20 cellular contexts compared by ENCODE assay signal in genomic region chr2:112168422-112169124, GRCh38. TPM values are rescaled to one million over a fixed set of nuclear protein-coding genes. Genes with fewer than 3 reads are reported as not detected.
DNase-seq lines count a peak whose midpoint lies in the region; ATAC-seq, FAIRE-seq and TF ChIP-seq lines count a peak whose summit lies in the region.
"Had no signal": no experiment of that assay in that cellular context is flagged by ENCODE, and none has a peak within 500 bp of the region (broad histone marks: within the 10 kb centered on the region; RNA-seq: fewer than 3 reads in every experiment).

No MANE protein-coding gene starts in this region.

- no peaks in the 10 kb centered on the region for H3K9me3 Mint-ChIP-seq in CD4-positive, CD25-positive, alpha-beta regulatory T cell
- no peaks in the 10 kb centered on the region for H3K9me3 Mint-ChIP-seq in natural killer cell
- H3K9me3 Mint-ChIP-seq in CD8-positive, alpha-beta T cell = no peaks in the 10 kb centered on the region
- H3K9me3 Mint-ChIP-seq: naive thymus-derived CD4-positive, alpha-beta T cell had no signal

- DNase-seq in CD4-positive, CD25-positive, alpha-beta regulatory T cell = no peak
- DNase-seq in LHCN-M2 (ENCODE audit: low read depth) = peak; percentile 68
- peak; percentile 16 for DNase-seq in bronchial epithelial cell (ENCODE audit: low read depth)
- DNase-seq in natural killer cell = no peak
- DNase-seq in dermis blood vessel endothelial cell = no peak
- no peak for DNase-seq in activated CD4-positive, alpha-beta T cell treated with anti-CD3 and anti-CD28 coated beads, Interleukin-2, amount 50 U/mL, for 48 hours
- no peak for DNase-seq in CD8-positive, alpha-beta T cell
- no peak for DNase-seq in RKO (ENCODE audit: low spot score)
- DNase-seq: AML-193; KBM-7; naive thymus-derived CD4-positive, alpha-beta T cell; NCI-H1105 treated with DMSO at 0.1 percent for 48 hours; NCI-H2171 treated with DMSO at 0.1 percent for 48 hours; stimulated activated CD4-positive, alpha-beta T cell treated with anti-CD3 and anti-CD28 coated beads, Interleukin-4, amount 100 ng/mL, for 1 hour; T-helper 1 cell had no signal

- H3K36me3 ChIP-seq in CD4-positive, CD25-positive, alpha-beta regulatory T cell (ENCODE audit: control insufficient read depth, insufficient read depth, low read length) = no peaks in the 10 kb centered on the region
- H3K36me3 ChIP-seq in bronchial epithelial cell (ENCODE audit: control insufficient read depth, insufficient read depth, low read length) = no peaks in the 10 kb centered on the region
- H3K36me3 ChIP-seq in CD8-positive, alpha-beta T cell (ENCODE audit: insufficient read depth, low read length) = no peaks in the 10 kb centered on the region

- peaks cover 6 to 25% (median 12%) of the 10 kb centered on the region in 4 donors for H3K4me1 Mint-ChIP-seq in CD4-positive, CD25-positive, alpha-beta regulatory T cell
- peaks cover 25 to 37% of the 10 kb centered on the region in 2 donors for H3K4me1 Mint-ChIP-seq in natural killer cell
- peaks cover 10% of the 10 kb centered on the region for H3K4me1 Mint-ChIP-seq in CD8-positive, alpha-beta T cell (ENCODE audit: low read depth)

- H3K27me3 Mint-ChIP-seq in CD4-positive, CD25-positive, alpha-beta regulatory T cell = peaks cover 5% of the 10 kb centered on the region
- peaks cover 12 to 13% of the 10 kb centered on the region in 2 donors for H3K27me3 Mint-ChIP-seq in natural killer cell (ENCODE audit: low read depth in 2 of 2)
- no peaks in the 10 kb centered on the region for H3K27me3 Mint-ChIP-seq in CD8-positive, alpha-beta T cell (ENCODE audit: low read depth)
- H3K27me3 Mint-ChIP-seq: naive thymus-derived CD4-positive, alpha-beta T cell had no signal

- ATAC-seq in CD4-positive, CD25-positive, alpha-beta regulatory T cell (ENCODE audit: low read depth in 2 of 2) = no peak
- ATAC-seq in natural killer cell = peak; percentile 21 to 65 (median 47)
- no peak for ATAC-seq in CD8-positive, alpha-beta T cell
- ATAC-seq: naive thymus-derived CD4-positive, alpha-beta T cell had no signal

- intact Hi-C loops in natural killer cell (cut with micrococcal nuclease) = no loop called here
- intact Hi-C loops in CD8-positive, alpha-beta T cell (cut with DNase I, micrococcal nuclease) = loop anchor here in 1 of 2 experiments (5.0 kb wide), 1 partner anchor 46 kb away; no protein-coding TSS in a partner anchor

- CTCF ChIA-PET in CD8-positive, alpha-beta T cell (lab: Charles Lee) = no interaction called here

- H3K4me3 Mint-ChIP-seq in CD4-positive, CD25-positive, alpha-beta regulatory T cell = no peak overlapping the region
- H3K4me3 Mint-ChIP-seq in natural killer cell = peak overlapping the region; percentile 64
- no peak overlapping the region for H3K4me3 Mint-ChIP-seq in CD8-positive, alpha-beta T cell
- H3K4me3 Mint-ChIP-seq: naive thymus-derived CD4-positive, alpha-beta T cell had no signal

- POLR2A ChIA-PET in CD8-positive, alpha-beta T cell (lab: Charles Lee) = interaction anchor here (0.6 kb wide), 1 partner anchor 72 kb away, joined by 3 read pairs; no protein-coding TSS in a partner anchor

- no peak overlapping the region for H3K4me3 ChIP-seq in CD4-positive, CD25-positive, alpha-beta regulatory T cell (ENCODE audit: low read depth, low read length)
- H3K4me3 ChIP-seq in bronchial epithelial cell (ENCODE audit: low read depth, low read length) = no peak overlapping the region
- no peak overlapping the region for H3K4me3 ChIP-seq in CD8-positive, alpha-beta T cell (ENCODE audit: low read depth, low read length)

- no peaks in the 10 kb centered on the region for H3K36me3 Mint-ChIP-seq in CD4-positive, CD25-positive, alpha-beta regulatory T cell
- no peaks in the 10 kb centered on the region for H3K36me3 Mint-ChIP-seq in natural killer cell
- H3K36me3 Mint-ChIP-seq in CD8-positive, alpha-beta T cell = no peaks in the 10 kb centered on the region
- H3K36me3 Mint-ChIP-seq: naive thymus-derived CD4-positive, alpha-beta T cell had no signal

- no peaks in the 10 kb centered on the region for H3K27me3 ChIP-seq in CD4-positive, CD25-positive, alpha-beta regulatory T cell (ENCODE audit: control insufficient read depth, insufficient read depth, low read length)
- H3K27me3 ChIP-seq in bronchial epithelial cell (ENCODE audit: control insufficient read depth, insufficient read depth, low read length) = no peaks in the 10 kb centered on the region
- no peaks in the 10 kb centered on the region for H3K27me3 ChIP-seq in CD8-positive, alpha-beta T cell (ENCODE audit: insufficient read depth, low read length)

- no peaks in the 10 kb centered on the region for H3K9me3 ChIP-seq in CD4-positive, CD25-positive, alpha-beta regulatory T cell (ENCODE audit: control insufficient read depth in 2 of 2, low read length in 2 of 2)
- H3K9me3 ChIP-seq in CD8-positive, alpha-beta T cell (ENCODE audit: low read length) = no peaks in the 10 kb centered on the region

- FAIRE-seq in bronchial epithelial cell (lab: Jason Lieb, UNC) = no peak
- FAIRE-seq: D721Med, G401.6, GM12892 had no signal

- no peak for TF ChIP-seq CTCF in bronchial epithelial cell (IDR thresholded peaks at IDR 0.05; ENCODE audit: insufficient read depth, low read length, severe bottlenecking)
- no peak for TF ChIP-seq CTCF in natural killer cell (IDR thresholded peaks at IDR 0.05)
- TF ChIP-seq CTCF in CD8-positive, alpha-beta T cell (IDR thresholded peaks at IDR 0.05) = no peak

- H3K27ac ChIP-seq in CD4-positive, CD25-positive, alpha-beta regulatory T cell (ENCODE audit: insufficient read depth, low read length, poor library complexity, severe bottlenecking) = no peak overlapping the region
- H3K27ac ChIP-seq in CD8-positive, alpha-beta T cell (ENCODE audit: low read depth, low read length) = no peak overlapping the region
- H3K27ac ChIP-seq: parathyroid adenoma, VCaP had no signal

- H3K4me1 ChIP-seq in CD4-positive, CD25-positive, alpha-beta regulatory T cell (ENCODE audit: control insufficient read depth, insufficient read depth, low read length, poor library complexity, severe bottlenecking) = peaks cover 8% of the 10 kb centered on the region
- H3K4me1 ChIP-seq in CD8-positive, alpha-beta T cell (ENCODE audit: insufficient read depth, low read length) = no peaks in the 10 kb centered on the region
- H3K4me1 ChIP-seq: parathyroid adenoma had no signal

- H3K27ac Mint-ChIP-seq in CD4-positive, CD25-positive, alpha-beta regulatory T cell = peak overlapping the region in 2 of 3 donors; percentile 53 to 90
- H3K27ac Mint-ChIP-seq in natural killer cell = peak overlapping the region in 1 of 2 donors; percentile 35
- no peak overlapping the region for H3K27ac Mint-ChIP-seq in CD8-positive, alpha-beta T cell

RNA-seq across cellular contexts. Expression of gene FBLN7, which starts 30.4 kb away (rescaled TPM):
- total RNA-seq in CD4-positive, CD25-positive, alpha-beta regulatory T cell = 19.3 TPM
- 10 to 100 TPM; 29.9 to 40.2 (median 36.5) TPM for polyA plus RNA-seq in CD4-positive, CD25-positive, alpha-beta regulatory T cell
- total RNA-seq in LHCN-M2 (2014; rRNA removed) = 4.4 and 5.1 TPM in 2 replicates
- 7.3 TPM for polyA plus RNA-seq in LHCN-M2 (2012)
- total RNA-seq in bronchial epithelial cell = under 0.01 and 0.13 TPM in 2 replicates
- under 1 TPM in 2 of 3 donors, not detected in 1; 0.25 to 0.48 TPM for total RNA-seq in natural killer cell
- 2.4 and 3.3 TPM in 2 replicates for total RNA-seq in dermis blood vessel endothelial cell
- total RNA-seq in CD8-positive, alpha-beta T cell = 1 to 10 TPM; 2.1 to 2.5 TPM

Comparison
In these comparisons a context has a peak if more than half of its experiments do, and no peak if none do; other contexts are left out.
1. ATAC-seq: peak in natural killer cell (3 of 3); none in CD4-positive, CD25-positive, alpha-beta regulatory T cell (0 of 2) and CD8-positive, alpha-beta T cell (single experiment).
2. DNase-seq: peak in LHCN-M2 (single experiment) and bronchial epithelial cell (single experiment); none in CD4-positive, CD25-positive, alpha-beta regulatory T cell (0 of 3), natural killer cell (single experiment), dermis blood vessel endothelial cell (single experiment), activated CD4-positive, alpha-beta T cell treated with anti-CD3 and anti-CD28 coated beads, Interleukin-2, amount 50 U/mL, for 48 hours (0 of 2), CD8-positive, alpha-beta T cell (0 of 7) and RKO (single experiment).